ENCODE assay signal across 22 cellular contexts in genomic region chr14:69860221-69860620, GRCh38. TPM values are rescaled to one million over a fixed set of nuclear protein-coding genes. Genes with fewer than 3 reads are reported as not detected.
A peak's percentile ranks its signal among the peaks of the same experiment; 100 is the strongest.
DNase-seq lines count a peak whose midpoint lies in the region; ATAC-seq and TF ChIP-seq lines count a peak whose summit lies in the region.
"Had no signal": no experiment of that assay in that cellular context is flagged by ENCODE, and none has a peak within 500 bp of the region (broad histone marks: within the 10 kb centered on the region; RNA-seq: fewer than 3 reads in every experiment).

No MANE protein-coding gene starts in this region.

- no peaks in the 10 kb centered on the region for H4K20me1 ChIP-seq in GM23338 (replicated peaks; ENCODE audit: insufficient read depth)
- no peaks in the 10 kb centered on the region for H4K20me1 ChIP-seq in neural progenitor cell (ENCODE audit: low read depth)
- H4K20me1 ChIP-seq: BLaER1 had no signal

- H3K27me3 ChIP-seq in GM23338 (ENCODE audit: insufficient read depth) (no peaks in the 10 kb centered on the region), H7 (ENCODE audit: control insufficient read depth, insufficient read depth, low read length) (no peaks in the 10 kb centered on the region), neural progenitor cell (no peaks in the 10 kb centered on the region)
- H3K27me3 ChIP-seq: BLaER1 had no signal

- H3K4me1 Mint-ChIP-seq in GM23338, result peaks cover 26% of the 10 kb centered on the region
- H3K4me1 Mint-ChIP-seq in WTC11, result peaks cover 24% of the 10 kb centered on the region
- peaks cover 27% of the 10 kb centered on the region for H3K4me1 Mint-ChIP-seq in neural progenitor cell
- H3K4me1 Mint-ChIP-seq: CD4-positive, CD25-positive, alpha-beta regulatory T cell had no signal

- TF ChIP-seq CTCF in GM23338 (conservative IDR thresholded peaks at IDR 0.05; ENCODE audit: low read depth in 2 of 2) (no peak), WTC11 (IDR thresholded peaks at IDR 0.05) (no peak), neural progenitor cell (IDR thresholded peaks at IDR 0.05) (no peak)

- no peak for DNase-seq in GM23338 (ENCODE audit: low spot score)
- DNase-seq in H7, result peak; percentile 49
- DNase-seq in WTC11 (ENCODE audit: low spot score), result no peak
- DNase-seq in neural progenitor cell (ENCODE audit: low spot score), result peak; percentile 62
- DNase-seq in activated CD4-positive, alpha-beta T cell treated with anti-CD3 and anti-CD28 coated beads for 1 hour, result no peak
- no peak for DNase-seq in stimulated activated naive CD8-positive, alpha-beta T cell treated with anti-CD3 and anti-CD28 coated beads, Interleukin-15, Interleukin-2, amounts not matched to agents 100 U/mL and 50 U/mL, for 24 hours
- no peak for DNase-seq in caudate nucleus (lab: John Stamatoyannopoulos, UW)
- DNase-seq: Caco-2; CD4-positive, CD25-positive, alpha-beta regulatory T cell; CD8-positive, alpha-beta T cell; DMS 273 treated with DMSO at 0.1 percent for 48 hours; DMS79; EL; GDM1; GM23248; HCEC 1CT had no signal

- POLR2A ChIA-PET in WTC11 (lab: Charles Lee), result no interaction called here

- no peaks in the 10 kb centered on the region for H3K9me3 ChIP-seq in neural progenitor cell (ENCODE audit: low read depth)
- H3K9me3 ChIP-seq: Caco-2 had no signal

- H3K36me3 Mint-ChIP-seq in GM23338 (ENCODE audit: low read depth), result peaks cover 5% of the 10 kb centered on the region; the same call in 2 of the 3 replicates
- peaks cover 9% of the 10 kb centered on the region for H3K36me3 Mint-ChIP-seq in WTC11
- no peaks in the 10 kb centered on the region for H3K36me3 Mint-ChIP-seq in neural progenitor cell
- H3K36me3 Mint-ChIP-seq: CD4-positive, CD25-positive, alpha-beta regulatory T cell; CD8-positive, alpha-beta T cell had no signal

- H3K4me2 ChIP-seq in GM23338 (peak overlapping the region; percentile 61; the same call in 1 of the 2 replicates), neural progenitor cell (peak overlapping the region; percentile 41)
- H3K4me2 ChIP-seq: BLaER1 had no signal

- H3K36me3 ChIP-seq in GM23338 (ENCODE audit: insufficient read depth), result no peaks in the 10 kb centered on the region
- no peaks in the 10 kb centered on the region for H3K36me3 ChIP-seq in H7 (replicated peaks; ENCODE audit: control insufficient read depth, insufficient read depth, low read length)
- no peaks in the 10 kb centered on the region for H3K36me3 ChIP-seq in neural progenitor cell
- H3K36me3 ChIP-seq: BLaER1 had no signal

- H3F3A ChIP-seq in GM23338 (replicated peaks; ENCODE audit: low read depth) (no peaks in the 10 kb centered on the region), neural progenitor cell (ENCODE audit: low read depth) (peaks cover 35% of the 10 kb centered on the region)

- peaks cover 5% of the 10 kb centered on the region for H3K27me3 Mint-ChIP-seq in GM23338 (ENCODE audit: insufficient read depth, low read depth, poor library complexity)
- peaks cover 12% of the 10 kb centered on the region for H3K27me3 Mint-ChIP-seq in WTC11 (ENCODE audit: low read depth)
- peaks cover 11% of the 10 kb centered on the region for H3K27me3 Mint-ChIP-seq in neural progenitor cell (ENCODE audit: insufficient read depth, low read depth)

- peaks cover 16% of the 10 kb centered on the region for H3K9me3 Mint-ChIP-seq in GM23338
- H3K9me3 Mint-ChIP-seq in WTC11, result peaks cover 16% of the 10 kb centered on the region
- peaks cover 14% of the 10 kb centered on the region for H3K9me3 Mint-ChIP-seq in neural progenitor cell

- H2AFZ ChIP-seq in GM23338 (peak overlapping the region; percentile 92), neural progenitor cell (replicated peaks) (peak overlapping the region; percentile 8)
- H2AFZ ChIP-seq: GM23248 had no signal

- no peaks in the 10 kb centered on the region; the same call in 1 of the 2 replicates for H3K9me2 ChIP-seq in GM23338 (ENCODE audit: insufficient read depth)

- H3K27ac ChIP-seq in GM23338 (ENCODE audit: low read depth), result no peak overlapping the region
- H3K27ac ChIP-seq in neural progenitor cell, result no peak overlapping the region
- no peak overlapping the region for H3K27ac ChIP-seq in caudate nucleus (ENCODE audit: low read depth, low read length)
- H3K27ac ChIP-seq: BLaER1, C4-2B, GM23248 had no signal

- H3K4me3 ChIP-seq in GM23338, result no peak overlapping the region
- H3K4me3 ChIP-seq in H7 (ENCODE audit: insufficient read depth, low read depth, low read length), result no peak overlapping the region
- H3K4me3 ChIP-seq in neural progenitor cell, result no peak overlapping the region
- H3K4me3 ChIP-seq: BLaER1, GM12878, GM23248 had no signal

- H3K27ac Mint-ChIP-seq in GM23338, result no peak overlapping the region
- H3K27ac Mint-ChIP-seq in WTC11, result no peak overlapping the region
- H3K27ac Mint-ChIP-seq in neural progenitor cell, result peak overlapping the region; percentile 50
- H3K27ac Mint-ChIP-seq: CD4-positive, CD25-positive, alpha-beta regulatory T cell; CD8-positive, alpha-beta T cell had no signal

- ATAC-seq in GM23338 (peak; percentile 56), WTC11 (peak; percentile 28), HG03097 (IDR thresholded peaks at IDR 0.05; ENCODE audit: low FRiP score, unreplicated experiment) (no peak)
- ATAC-seq in stimulated activated naive CD8-positive, alpha-beta T cell treated with anti-CD3 and anti-CD28 coated beads, Interleukin-15, Interleukin-2, amounts not matched to agents 100 U/mL and 50 U/mL, for 24 hours, result no peak
- ATAC-seq: CD8-positive, alpha-beta T cell; GM12878 had no signal

- H3K4me1 ChIP-seq in GM23338 (ENCODE audit: insufficient read depth), result peaks cover 18% of the 10 kb centered on the region
- peaks cover 38% of the 10 kb centered on the region for H3K4me1 ChIP-seq in neural progenitor cell
- H3K4me1 ChIP-seq: BLaER1 had no signal

- CTCF ChIA-PET in WTC11 (lab: Charles Lee), result interaction anchor here (1.1 to 1.3 kb wide), 4 partner anchors 15 to 168 kb away, joined by 3 to 5 read pairs (median 4); no protein-coding TSS in a partner anchor

- no peaks in the 10 kb centered on the region for H3K79me2 ChIP-seq in GM23338 (replicated peaks; ENCODE audit: insufficient read depth)
- H3K79me2 ChIP-seq in neural progenitor cell (ENCODE audit: low read depth), result no peaks in the 10 kb centered on the region

- H3K9ac ChIP-seq in neural progenitor cell, result no peak overlapping the region
- H3K9ac ChIP-seq: BLaER1, GM23248 had no signal

- H3K4me3 Mint-ChIP-seq in GM23338 (no peak overlapping the region), WTC11 (no peak overlapping the region), neural progenitor cell (peak overlapping the region; percentile 24)
- H3K4me3 Mint-ChIP-seq: CD4-positive, CD25-positive, alpha-beta regulatory T cell; CD8-positive, alpha-beta T cell had no signal

TF ChIP-seq in GM23338, 12 proteins besides CTCF, POLR2A, EP300 and RAD21 (continues in another document):
- TF ChIP-seq ETS1 (IDR thresholded peaks at IDR 0.05) (no peak), NANOG (IDR thresholded peaks at IDR 0.05; ENCODE audit: borderline replicate concordance) (no peak), JUNB (IDR thresholded peaks at IDR 0.05; ENCODE audit: unreplicated experiment) (no peak), EZH2 (IDR thresholded peaks at IDR 0.05; ENCODE audit: low read depth, unreplicated experiment) (no peak), STAT1 (IDR thresholded peaks at IDR 0.05; ENCODE audit: unreplicated experiment) (no peak), ZNF331 (CRISPR knock-in tag; IDR thresholded peaks at IDR 0.05; ENCODE audit: low read depth) (no peak)

TF ChIP-seq in WTC11, 78 proteins besides CTCF, POLR2A, EP300 and RAD21 (continues in another document):
- TF ChIP-seq, protein P1, sequence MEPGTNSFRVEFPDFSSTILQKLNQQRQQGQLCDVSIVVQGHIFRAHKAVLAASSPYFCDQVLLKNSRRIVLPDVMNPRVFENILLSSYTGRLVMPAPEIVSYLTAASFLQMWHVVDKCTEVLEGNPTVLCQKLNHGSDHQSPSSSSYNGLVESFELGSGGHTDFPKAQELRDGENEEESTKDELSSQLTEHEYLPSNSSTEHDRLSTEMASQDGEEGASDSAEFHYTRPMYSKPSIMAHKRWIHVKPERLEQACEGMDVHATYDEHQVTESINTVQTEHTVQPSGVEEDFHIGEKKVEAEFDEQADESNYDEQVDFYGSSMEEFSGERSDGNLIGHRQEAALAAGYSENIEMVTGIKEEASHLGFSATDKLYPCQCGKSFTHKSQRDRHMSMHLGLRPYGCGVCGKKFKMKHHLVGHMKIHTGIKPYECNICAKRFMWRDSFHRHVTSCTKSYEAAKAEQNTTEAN (CRISPR knock-in tag; IDR thresholded peaks at IDR 0.05), result no peak
- TF ChIP-seq ZNF281 (CRISPR knock-in tag; IDR thresholded peaks at IDR 0.05) (no peak), MAX (CRISPR knock-in tag; IDR thresholded peaks at IDR 0.05) (no peak), FOXK1 (CRISPR knock-in tag; IDR thresholded peaks at IDR 0.05) (no peak)

RNA-seq across cellular contexts. Expression of gene SMOC1, which starts 19.0 kb away (rescaled TPM):
- 1.0 and 1.6 TPM in 2 replicates for total RNA-seq in GM23338 (2014; rRNA removed; shearing (Covaris generic))
- polyA plus RNA-seq in GM23338 (2016; fragmentation: Nextera tagmentation; extraction: Ambion mirVana), result 0.38 and 0.79 TPM in 2 replicates
- 0.11 and 0.14 TPM in 2 replicates for total RNA-seq in H7 (2014; rRNA removed; shearing (Covaris generic))
- 0.76 to 1.1 TPM (median 1.0 TPM) in 3 replicates for total RNA-seq in WTC11 (2021)
- 89.3 and 158 TPM in 2 replicates for total RNA-seq in neural progenitor cell (ENCODE audit: low replicate concordance)
- total RNA-seq: A172; A673; CD4-positive, CD25-positive, alpha-beta regulatory T cell; CD8-positive, alpha-beta T cell had no signal
- polyA plus RNA-seq: CD4-positive, CD25-positive, alpha-beta regulatory T cell had no signal

Comparison
In these comparisons a context has a peak if more than half of its experiments do, and no peak if none do; other contexts are left out.
1. ATAC-seq: peak in GM23338 (single experiment) and WTC11 (single experiment); none in HG03097 (single experiment) and stimulated activated naive CD8-positive, alpha-beta T cell treated with anti-CD3 and anti-CD28 coated beads, Interleukin-15, Interleukin-2, amounts not matched to agents 100 U/mL and 50 U/mL, for 24 hours (single experiment).
2. DNase-seq: peak in H7 (single experiment) and neural progenitor cell (single experiment); none in GM23338 (single experiment), WTC11 (single experiment), activated CD4-positive, alpha-beta T cell treated with anti-CD3 and anti-CD28 coated beads for 1 hour (single experiment), stimulated activated naive CD8-positive, alpha-beta T cell treated with anti-CD3 and anti-CD28 coated beads, Interleukin-15, Interleukin-2, amounts not matched to agents 100 U/mL and 50 U/mL, for 24 hours (single experiment) and caudate nucleus (0 of 61).
3. RNA of gene SMOC1, which starts 19.0 kb away (total RNA-seq): 89.3 to 158 TPM in neural progenitor cell; 1.0 to 1.6 TPM in GM23338, 0.76 to 1.1 TPM in WTC11 and 0.11 to 0.14 TPM in H7; every median in the first group is over 10 times any median in the second.